In genomic region chr1:233356705-233356987, GRCh38 we compare ENCODE assay signal across 20 cellular contexts. TPM values are rescaled to one million over a fixed set of nuclear protein-coding genes. Genes with fewer than 3 reads are reported as not detected.
DNase-seq lines count a peak whose midpoint lies in the region; ATAC-seq and TF ChIP-seq lines count a peak whose summit lies in the region.
"Had no signal": no experiment of that assay in that cellular context is flagged by ENCODE, and none has a peak within 500 bp of the region (broad histone marks: within the 10 kb centered on the region; RNA-seq: fewer than 3 reads in every experiment).

No MANE protein-coding gene starts in this region.

- H3K27ac Mint-ChIP-seq in activated CD8-positive, alpha-beta memory T cell treated with anti-CD3 and anti-CD28 coated beads, Interleukin-2, amount 10 ng/mL, durations not matched to agents 7 days and 5 days = peak overlapping the region; percentile 38
- peak overlapping the region; percentile 66 for H3K27ac Mint-ChIP-seq in activated T-helper 17 cell treated with anti-CD3 and anti-CD28 coated beads, Interleukin-2, amount 50 U/mL, for 72 hours
- H3K27ac Mint-ChIP-seq in endothelial cell (ENCODE audit: unreplicated experiment) = no peak overlapping the region
- H3K27ac Mint-ChIP-seq: GM23338 had no signal

- ATAC-seq in activated CD8-positive, alpha-beta memory T cell treated with anti-CD3 and anti-CD28 coated beads, Interleukin-2, amount 10 ng/mL, durations not matched to agents 7 days and 5 days = peak; percentile 43
- peak; percentile 46 for ATAC-seq in GM21526 (IDR thresholded peaks at IDR 0.05; ENCODE audit: low FRiP score, unreplicated experiment)
- peak; percentile 39 for ATAC-seq in HG03175 (IDR thresholded peaks at IDR 0.05; ENCODE audit: unreplicated experiment)
- ATAC-seq in activated T-helper 17 cell treated with anti-CD3 and anti-CD28 coated beads, Interleukin-2, amount 50 U/mL, for 72 hours (replicated peaks) = no peak
- no peak for ATAC-seq in GM19328 (IDR thresholded peaks at IDR 0.05; ENCODE audit: unreplicated experiment)
- ATAC-seq: GM23338, left lobe of liver had no signal

- TF ChIP-seq CTCF in endothelial cell (IDR thresholded peaks at IDR 0.05; ENCODE audit: unreplicated experiment) = no peak

- H3K27me3 Mint-ChIP-seq in activated CD8-positive, alpha-beta memory T cell treated with anti-CD3 and anti-CD28 coated beads, Interleukin-2, amount 10 ng/mL, durations not matched to agents 7 days and 5 days = no peaks in the 10 kb centered on the region
- no peaks in the 10 kb centered on the region for H3K27me3 Mint-ChIP-seq in activated T-helper 17 cell treated with anti-CD3 and anti-CD28 coated beads, Interleukin-2, amount 50 U/mL, for 72 hours
- no peaks in the 10 kb centered on the region for H3K27me3 Mint-ChIP-seq in endothelial cell (ENCODE audit: unreplicated experiment)
- H3K27me3 Mint-ChIP-seq: central memory CD8-positive, alpha-beta T cell had no signal

- DNase-seq in activated CD8-positive, alpha-beta memory T cell treated with anti-CD3 and anti-CD28 coated beads, Interleukin-2, amount 10 ng/mL, durations not matched to agents 7 days and 5 days = no peak
- DNase-seq in activated CD8-positive, alpha-beta memory T cell treated with anti-CD3 and anti-CD28 coated beads for 24 hours = no peak
- DNase-seq in endothelial cell (ENCODE audit: low spot score) = no peak
- no peak for DNase-seq in occipital lobe (lab: John Stamatoyannopoulos, UW)
- DNase-seq: activated naive CD4-positive, alpha-beta T cell treated with anti-CD3 and anti-CD28 coated beads, Interleukin-2, amount 50 U/mL, for 16 hours; AML-193; COR-L47; effector CD4-positive, alpha-beta T cell; esophagus squamous epithelium; midbrain; NCI-H1417; NCI-H526; SW 1271 had no signal

- H3K36me3 Mint-ChIP-seq in activated CD8-positive, alpha-beta memory T cell treated with anti-CD3 and anti-CD28 coated beads, Interleukin-2, amount 10 ng/mL, durations not matched to agents 7 days and 5 days = peaks cover 6% of the 10 kb centered on the region
- peaks cover 10% of the 10 kb centered on the region for H3K36me3 Mint-ChIP-seq in activated T-helper 17 cell treated with anti-CD3 and anti-CD28 coated beads, Interleukin-2, amount 50 U/mL, for 72 hours (ENCODE audit: low read depth)
- no peaks in the 10 kb centered on the region for H3K36me3 Mint-ChIP-seq in endothelial cell (ENCODE audit: low read depth, unreplicated experiment)

- H3K4me3 Mint-ChIP-seq in activated CD8-positive, alpha-beta memory T cell treated with anti-CD3 and anti-CD28 coated beads, Interleukin-2, amount 10 ng/mL, durations not matched to agents 7 days and 5 days = no peak overlapping the region
- H3K4me3 Mint-ChIP-seq in activated T-helper 17 cell treated with anti-CD3 and anti-CD28 coated beads, Interleukin-2, amount 50 U/mL, for 72 hours = peak overlapping the region; percentile 66
- H3K4me3 Mint-ChIP-seq in endothelial cell (ENCODE audit: unreplicated experiment) = no peak overlapping the region
- H3K4me3 Mint-ChIP-seq: central memory CD8-positive, alpha-beta T cell; GM23338 had no signal

- no peaks in the 10 kb centered on the region for H3K9me3 Mint-ChIP-seq in activated CD8-positive, alpha-beta memory T cell treated with anti-CD3 and anti-CD28 coated beads, Interleukin-2, amount 10 ng/mL, durations not matched to agents 7 days and 5 days (ENCODE audit: low read depth)
- peaks cover 4% of the 10 kb centered on the region for H3K9me3 Mint-ChIP-seq in activated T-helper 17 cell treated with anti-CD3 and anti-CD28 coated beads, Interleukin-2, amount 50 U/mL, for 72 hours
- no peaks in the 10 kb centered on the region for H3K9me3 Mint-ChIP-seq in endothelial cell (ENCODE audit: unreplicated experiment)
- H3K9me3 Mint-ChIP-seq: central memory CD8-positive, alpha-beta T cell; GM23338 had no signal

- CTCF ChIA-PET in activated CD8-positive, alpha-beta memory T cell treated with anti-CD3 and anti-CD28 coated beads, Interleukin-2, amount 10 ng/mL, durations not matched to agents 7 days and 5 days (lab: Charles Lee) = interaction anchor here (1.3 kb wide), 1 partner anchor 9 kb away, joined by 3 read pairs; no protein-coding TSS in a partner anchor

- peaks cover 29% of the 10 kb centered on the region for H3K4me1 Mint-ChIP-seq in activated CD8-positive, alpha-beta memory T cell treated with anti-CD3 and anti-CD28 coated beads, Interleukin-2, amount 10 ng/mL, durations not matched to agents 7 days and 5 days
- H3K4me1 Mint-ChIP-seq in activated T-helper 17 cell treated with anti-CD3 and anti-CD28 coated beads, Interleukin-2, amount 50 U/mL, for 72 hours = peaks cover 19% of the 10 kb centered on the region
- H3K4me1 Mint-ChIP-seq in endothelial cell (ENCODE audit: unreplicated experiment) = no peaks in the 10 kb centered on the region
- H3K4me1 Mint-ChIP-seq: central memory CD8-positive, alpha-beta T cell had no signal

RNA-seq across cellular contexts. Expression of gene MAP3K21, which starts 29.1 kb away (rescaled TPM):
- 1 to 10 TPM; 1.9 to 2.2 TPM for total RNA-seq in activated CD8-positive, alpha-beta memory T cell treated with anti-CD3 and anti-CD28 coated beads, Interleukin-2, amount 10 ng/mL, durations not matched to agents 7 days and 5 days
- 10 to 100 TPM in 1 of 2 donors, 1 to 10 TPM in 1; 7.3 to 17.7 TPM for total RNA-seq in activated T-helper 17 cell treated with anti-CD3 and anti-CD28 coated beads, Interleukin-2, amount 50 U/mL, for 72 hours
- total RNA-seq in endothelial cell (ENCODE audit: unreplicated experiment) = 0.67 TPM
- 4.1 TPM for total RNA-seq in occipital lobe

Comparison
In these comparisons a context has a peak if more than half of its experiments do, and no peak if none do; other contexts are left out.
1. ATAC-seq: peak in activated CD8-positive, alpha-beta memory T cell treated with anti-CD3 and anti-CD28 coated beads, Interleukin-2, amount 10 ng/mL, durations not matched to agents 7 days and 5 days (single experiment), GM21526 (single experiment) and HG03175 (single experiment); none in activated T-helper 17 cell treated with anti-CD3 and anti-CD28 coated beads, Interleukin-2, amount 50 U/mL, for 72 hours (single experiment) and GM19328 (single experiment).